32 cellular contexts compared by ENCODE assay signal in genomic region chr1:166903232-166903631, GRCh38. TPM values are rescaled to one million over a fixed set of nuclear protein-coding genes. Genes with fewer than 3 reads are reported as not detected.
DNase-seq lines count a peak whose midpoint lies in the region; ATAC-seq and TF ChIP-seq lines count a peak whose summit lies in the region.
"Had no signal": no experiment of that assay in that cellular context is flagged by ENCODE, and none has a peak within 500 bp of the region (broad histone marks: within the 10 kb centered on the region; RNA-seq: fewer than 3 reads in every experiment).

No MANE protein-coding gene starts in this region.

- H3K4me1 Mint-ChIP-seq in mesothelial cell of epicardium: peaks cover 34% of the 10 kb centered on the region

- no peaks in the 10 kb centered on the region for H3K36me3 ChIP-seq in upper lobe of right lung
- H3K36me3 ChIP-seq: gastrocnemius medialis, prostate gland, uterus had no signal

- H3K36me3 Mint-ChIP-seq in mesothelial cell of epicardium: no peaks in the 10 kb centered on the region
- H3K36me3 Mint-ChIP-seq: natural killer cell treated with Interleukin-12 subunit alpha and Interleukin-12 subunit beta and Interleukin-15 and Interleukin-18, amount 100 ng/mL, for 72 hours had no signal

- H3K9me3 ChIP-seq in upper lobe of right lung: no peaks in the 10 kb centered on the region
- H3K9me3 ChIP-seq: gastrocnemius medialis, prostate gland, testis, uterus had no signal

- peak; percentile 9 for DNase-seq in GM12865 (ENCODE audit: low read depth)
- peak; percentile 61 for DNase-seq in SKM-1 (lab: John Stamatoyannopoulos, UW; ENCODE audit: unreplicated experiment)
- peak; percentile 10 to 37 for DNase-seq in erythroblast (lab: John Stamatoyannopoulos, UW)
- no peak for DNase-seq in upper lobe of right lung
- DNase-seq in mesothelial cell of epicardium (ENCODE audit: low spot score in 2 of 2, unreplicated experiment in 2 of 2): no peak
- DNase-seq: ACHN; activated CD4-positive, CD25-positive, alpha-beta regulatory T cell treated with anti-CD3 and anti-CD28 coated beads, Interleukin-2, amount 50 U/mL, for 72 hours; activated CD8-positive, alpha-beta memory T cell treated with anti-CD3 and anti-CD28 coated beads, Interleukin-2, amount 50 U/mL, for 48 hours; activated CD8-positive, alpha-beta T cell treated with anti-CD3 and anti-CD28 coated beads for 36 hours; activated naive CD4-positive, alpha-beta T cell treated with Interleukin-2 at 50 U/mL for 16 hours; Caco-2; DMS79 treated with DMSO at 0.1 percent for 48 hours; gastrocnemius medialis; Kasumi-1; kidney; NCI-H146; NCI-H2107; NCI-H446; NCI-H82; occipital lobe; stimulated activated CD8-positive, alpha-beta memory T cell treated with anti-CD3 and anti-CD28 coated beads, Interleukin-4, amount 100 ng/mL, for 48 hours; testis; uterus had no signal

- H3K27ac ChIP-seq in upper lobe of right lung: no peak overlapping the region
- H3K27ac ChIP-seq: gastrocnemius medialis, prostate gland, testis, uterus had no signal

- H3K4me3 ChIP-seq in GM12865 (ENCODE audit: low read depth, low read length) (no peak overlapping the region), upper lobe of right lung (no peak overlapping the region)
- H3K4me3 ChIP-seq: gastrocnemius medialis, lung, prostate gland, testis, uterus had no signal

- TF ChIP-seq CTCF in GM12865 (IDR thresholded peaks at IDR 0.05; ENCODE audit: insufficient read depth, low read depth, low read length, missing control alignments) (no peak), upper lobe of right lung (IDR thresholded peaks at IDR 0.05) (no peak), mesothelial cell of epicardium (IDR thresholded peaks at IDR 0.05; ENCODE audit: unreplicated experiment) (no peak)

- H3K9me3 Mint-ChIP-seq in mesothelial cell of epicardium: no peaks in the 10 kb centered on the region
- H3K9me3 Mint-ChIP-seq: natural killer cell treated with Interleukin-12 subunit alpha and Interleukin-12 subunit beta and Interleukin-15 and Interleukin-18, amount 100 ng/mL, for 72 hours; stimulated activated naive CD8-positive, alpha-beta T cell treated with anti-CD3 and anti-CD28 coated beads, Interleukin-15, Interleukin-2, amounts not matched to agents 100 ng/mL and 50 ng/mL, for 24 hours had no signal

- no peak for TF ChIP-seq POLR2A in erythroblast (IDR thresholded peaks at IDR 0.05; ENCODE audit: low read length)

- H3K4me3 Mint-ChIP-seq in mesothelial cell of epicardium: no peak overlapping the region
- H3K4me3 Mint-ChIP-seq: activated CD8-positive, alpha-beta T cell treated with anti-CD3 and anti-CD28 coated beads for 36 hours; activated T-helper 1 cell treated with anti-CD3 and anti-CD28 coated beads, Interleukin-12 subunit alpha, Interleukin-12 subunit beta, Interleukin-2, Interleukin-4 antibody, amounts not matched to agents 30 ng/mL and 10 ng/mL and 1 ng/mL, durations not matched to agents 14 hours and 24 hours and 36 hours; natural killer cell treated with Interleukin-12 subunit alpha and Interleukin-12 subunit beta and Interleukin-15 and Interleukin-18, amount 100 ng/mL, for 72 hours; stimulated activated naive CD8-positive, alpha-beta T cell treated with anti-CD3 and anti-CD28 coated beads, Interleukin-15, Interleukin-2, amounts not matched to agents 100 ng/mL and 50 ng/mL, for 24 hours had no signal

- no peak overlapping the region for H3K27ac Mint-ChIP-seq in mesothelial cell of epicardium
- H3K27ac Mint-ChIP-seq: activated CD8-positive, alpha-beta T cell treated with anti-CD3 and anti-CD28 coated beads for 36 hours; activated T-helper 1 cell treated with anti-CD3 and anti-CD28 coated beads, Interleukin-12 subunit alpha, Interleukin-12 subunit beta, Interleukin-2, Interleukin-4 antibody, amounts not matched to agents 30 ng/mL and 10 ng/mL and 1 ng/mL, durations not matched to agents 14 hours and 24 hours and 36 hours; natural killer cell treated with Interleukin-12 subunit alpha and Interleukin-12 subunit beta and Interleukin-15 and Interleukin-18, amount 100 ng/mL, for 72 hours; stimulated activated naive CD8-positive, alpha-beta T cell treated with anti-CD3 and anti-CD28 coated beads, Interleukin-15, Interleukin-2, amounts not matched to agents 100 ng/mL and 50 ng/mL, for 24 hours had no signal

- no peaks in the 10 kb centered on the region for H3K27me3 ChIP-seq in upper lobe of right lung
- H3K27me3 ChIP-seq: gastrocnemius medialis, testis, uterus had no signal

- no peaks in the 10 kb centered on the region for H3K4me1 ChIP-seq in upper lobe of right lung
- H3K4me1 ChIP-seq: Caco-2, gastrocnemius medialis, prostate gland, testis, uterus had no signal

- peaks cover 2% of the 10 kb centered on the region for H3K27me3 Mint-ChIP-seq in mesothelial cell of epicardium (ENCODE audit: low read depth)
- H3K27me3 Mint-ChIP-seq: stimulated activated naive CD8-positive, alpha-beta T cell treated with anti-CD3 and anti-CD28 coated beads, Interleukin-15, Interleukin-2, amounts not matched to agents 100 ng/mL and 50 ng/mL, for 24 hours had no signal

- ATAC-seq in upper lobe of right lung (peak; percentile 74), GM18867 (IDR thresholded peaks at IDR 0.05; ENCODE audit: unreplicated experiment) (no peak), HG03460 (IDR thresholded peaks at IDR 0.05; ENCODE audit: unreplicated experiment) (no peak)
- ATAC-seq: activated CD8-positive, alpha-beta T cell treated with anti-CD3 and anti-CD28 coated beads for 36 hours; gastrocnemius medialis; HepG2; natural killer cell treated with Interleukin-12 subunit alpha and Interleukin-12 subunit beta and Interleukin-15 and Interleukin-18, amount 100 ng/mL, for 72 hours; sciatic nerve had no signal

- intact Hi-C loops in upper lobe of right lung (cut with DNase I): loop anchor here (10.0 kb wide), 1 partner anchor 162 kb away; no protein-coding TSS in a partner anchor

RNA-seq across cellular contexts. Expression of gene TADA1, which starts 27.2 kb away (rescaled TPM):
- total RNA-seq in upper lobe of right lung (9.5 TPM), mesothelial cell of epicardium (15.6 to 18.7 TPM (median 17.4 TPM) in 3 replicates)

Comparison
In these comparisons a context has a peak if more than half of its experiments do, and no peak if none do; other contexts are left out.
1. DNase-seq: peak in GM12865 (single experiment), SKM-1 (single experiment) and erythroblast (2 of 2); none in upper lobe of right lung (single experiment) and mesothelial cell of epicardium (0 of 2).